25 cellular contexts compared by ENCODE assay signal in genomic region chr3:176347424-176348146, GRCh38.
"Had no signal": no experiment of that assay in that cellular context is flagged by ENCODE, and none has a peak within 500 bp of the region (broad histone marks: within the 10 kb centered on the region; RNA-seq: fewer than 3 reads in every experiment).

No MANE protein-coding gene starts in this region.

- H3K4me1 Mint-ChIP-seq: mesothelial cell of epicardium; naive B cell; naive thymus-derived CD8-positive, alpha-beta T cell had no signal

- H3K27me3 Mint-ChIP-seq: naive B cell; naive thymus-derived CD8-positive, alpha-beta T cell had no signal

- H3K4me3 Mint-ChIP-seq: mesothelial cell of epicardium; naive B cell; naive thymus-derived CD8-positive, alpha-beta T cell had no signal

- H3K27ac ChIP-seq: coronary artery, dorsolateral prefrontal cortex, epithelial cell of prostate, esophagus muscularis mucosa, foreskin keratinocyte, gastrocnemius medialis, heart right ventricle, left lung, lower lobe of right lung had no signal

- H3K36me3 ChIP-seq: esophagus muscularis mucosa, gastrocnemius medialis, heart right ventricle, left lung, lower lobe of right lung had no signal

- FAIRE-seq: colon, islet of Langerhans, keratinocyte had no signal

- ATAC-seq: foreskin keratinocyte; gastrocnemius medialis; heart right ventricle; left cardiac atrium; left lung; left ventricle myocardium superior; lower lobe of right lung; mucosa of descending colon; naive thymus-derived CD8-positive, alpha-beta T cell had no signal

- H3K4me1 ChIP-seq: esophagus muscularis mucosa, foreskin keratinocyte, gastrocnemius medialis, heart right ventricle, left lung, lower lobe of right lung had no signal

- H3K36me3 Mint-ChIP-seq: mesothelial cell of epicardium; naive B cell; naive thymus-derived CD8-positive, alpha-beta T cell had no signal

- DNase-seq: dermis blood vessel endothelial cell; dorsolateral prefrontal cortex; effector CD4-positive, alpha-beta T cell; effector memory CD4-positive, alpha-beta T cell; foreskin keratinocyte; gastrocnemius medialis; glutamatergic neuron; head of caudate nucleus; heart right ventricle; hippocampal formation; left cardiac atrium; left lung; left ventricle myocardium superior; lower lobe of right lung; mesenchymal stem cell; mucosa of descending colon; naive B cell; naive thymus-derived CD8-positive, alpha-beta T cell had no signal

- H3K4me3 ChIP-seq: coronary artery, dorsolateral prefrontal cortex, esophagus muscularis mucosa, gastrocnemius medialis, heart right ventricle, left lung, lower lobe of right lung, mucosa of descending colon had no signal

- H3K27me3 ChIP-seq: dorsolateral prefrontal cortex, esophagus muscularis mucosa, foreskin keratinocyte, gastrocnemius medialis, heart right ventricle, left lung had no signal

- H3K9me3 ChIP-seq: esophagus muscularis mucosa, gastrocnemius medialis, mucosa of descending colon had no signal

- H3K27ac Mint-ChIP-seq: mesothelial cell of epicardium; naive B cell; naive thymus-derived CD8-positive, alpha-beta T cell had no signal
